Comparison of ENCODE assay signal across 1 cellular context in the genomic region with DNA sequence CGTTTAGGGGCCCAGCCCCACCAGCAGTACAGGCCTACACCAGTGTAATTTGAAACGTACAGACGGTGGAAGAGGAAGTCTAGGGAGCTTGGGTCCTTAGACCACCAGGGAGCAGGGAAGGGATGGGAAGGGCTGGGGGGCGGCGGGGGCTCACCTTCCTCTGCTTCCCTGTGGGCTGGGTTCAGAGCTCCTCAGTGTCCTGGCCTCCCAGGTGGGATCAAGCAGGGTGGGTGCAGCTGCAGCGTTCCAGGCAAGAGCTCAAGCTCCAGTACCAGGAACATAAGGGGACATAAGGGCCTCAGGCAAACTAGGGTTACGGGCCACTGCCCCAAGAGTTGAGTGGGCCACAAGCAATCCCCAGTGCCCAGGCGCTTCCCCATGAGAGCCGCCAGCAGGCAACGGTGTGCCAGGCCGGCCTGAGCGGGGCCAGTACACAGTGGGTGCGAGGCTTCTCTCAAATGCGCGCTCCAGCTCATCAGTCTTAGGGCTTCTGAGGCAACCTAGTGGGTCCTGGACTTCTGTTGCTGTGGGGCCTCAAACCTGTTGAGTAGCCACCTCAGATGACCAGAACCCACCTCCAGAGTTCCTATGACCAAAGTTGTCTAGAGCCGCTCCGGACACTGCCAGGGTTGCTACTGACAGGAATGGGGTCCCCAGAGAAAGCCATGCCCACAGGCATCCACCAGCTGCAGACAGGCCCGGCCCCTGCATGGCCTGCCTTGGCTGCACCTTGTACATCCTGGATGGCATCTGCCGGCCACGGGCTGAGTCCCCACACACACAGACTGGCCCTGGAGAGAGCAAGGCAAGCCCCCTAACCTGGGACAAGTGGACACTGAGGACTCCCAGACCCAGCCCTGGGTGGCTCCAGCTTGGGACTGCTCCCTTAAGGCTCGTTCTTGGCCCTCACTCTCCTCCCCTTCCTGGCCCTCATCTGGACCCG.
TF ChIP-seq lines count a peak whose summit lies in the region.

No MANE protein-coding gene starts in this region.

TF ChIP-seq in IMR-90, 13 proteins besides CTCF, POLR2A, EP300 and RAD21:
- TF ChIP-seq MXI1 (IDR thresholded peaks at IDR 0.05; ENCODE audit: borderline replicate concordance, low read depth, low read length) (no peak), SMC3 (IDR thresholded peaks at IDR 0.05; ENCODE audit: low read depth, low read length) (no peak), ELK1 (IDR thresholded peaks at IDR 0.05; ENCODE audit: borderline replicate concordance, low read depth, low read length) (no peak), CEBPB (IDR thresholded peaks at IDR 0.05; ENCODE audit: low read depth, low read length) (no peak), CHD1 (IDR thresholded peaks at IDR 0.05; ENCODE audit: low read depth, low read length) (no peak), RCOR1 (IDR thresholded peaks at IDR 0.05; ENCODE audit: insufficient replicate concordance, low read length) (no peak), FOS (IDR thresholded peaks at IDR 0.05; ENCODE audit: low read depth, low read length) (no peak), NFE2L2 (IDR thresholded peaks at IDR 0.05; ENCODE audit: low read depth, low read length) (no peak), MAZ (IDR thresholded peaks at IDR 0.05; ENCODE audit: borderline replicate concordance, low read depth, low read length) (no peak), BHLHE40 (IDR thresholded peaks at IDR 0.05; ENCODE audit: low read depth, low read length) (no peak), MAFK (IDR thresholded peaks at IDR 0.05; ENCODE audit: low read depth, low read length) (no peak), RFX5 (IDR thresholded peaks at IDR 0.05; ENCODE audit: low read depth, low read length) (no peak)
- TF ChIP-seq, protein P1, sequence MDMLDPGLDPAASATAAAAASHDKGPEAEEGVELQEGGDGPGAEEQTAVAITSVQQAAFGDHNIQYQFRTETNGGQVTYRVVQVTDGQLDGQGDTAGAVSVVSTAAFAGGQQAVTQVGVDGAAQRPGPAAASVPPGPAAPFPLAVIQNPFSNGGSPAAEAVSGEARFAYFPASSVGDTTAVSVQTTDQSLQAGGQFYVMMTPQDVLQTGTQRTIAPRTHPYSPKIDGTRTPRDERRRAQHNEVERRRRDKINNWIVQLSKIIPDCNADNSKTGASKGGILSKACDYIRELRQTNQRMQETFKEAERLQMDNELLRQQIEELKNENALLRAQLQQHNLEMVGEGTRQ (IDR thresholded peaks at IDR 0.05; ENCODE audit: low read depth, low read length) = no peak
